Comparison of ENCODE assay signal across 1 cellular context in the genomic region with DNA sequence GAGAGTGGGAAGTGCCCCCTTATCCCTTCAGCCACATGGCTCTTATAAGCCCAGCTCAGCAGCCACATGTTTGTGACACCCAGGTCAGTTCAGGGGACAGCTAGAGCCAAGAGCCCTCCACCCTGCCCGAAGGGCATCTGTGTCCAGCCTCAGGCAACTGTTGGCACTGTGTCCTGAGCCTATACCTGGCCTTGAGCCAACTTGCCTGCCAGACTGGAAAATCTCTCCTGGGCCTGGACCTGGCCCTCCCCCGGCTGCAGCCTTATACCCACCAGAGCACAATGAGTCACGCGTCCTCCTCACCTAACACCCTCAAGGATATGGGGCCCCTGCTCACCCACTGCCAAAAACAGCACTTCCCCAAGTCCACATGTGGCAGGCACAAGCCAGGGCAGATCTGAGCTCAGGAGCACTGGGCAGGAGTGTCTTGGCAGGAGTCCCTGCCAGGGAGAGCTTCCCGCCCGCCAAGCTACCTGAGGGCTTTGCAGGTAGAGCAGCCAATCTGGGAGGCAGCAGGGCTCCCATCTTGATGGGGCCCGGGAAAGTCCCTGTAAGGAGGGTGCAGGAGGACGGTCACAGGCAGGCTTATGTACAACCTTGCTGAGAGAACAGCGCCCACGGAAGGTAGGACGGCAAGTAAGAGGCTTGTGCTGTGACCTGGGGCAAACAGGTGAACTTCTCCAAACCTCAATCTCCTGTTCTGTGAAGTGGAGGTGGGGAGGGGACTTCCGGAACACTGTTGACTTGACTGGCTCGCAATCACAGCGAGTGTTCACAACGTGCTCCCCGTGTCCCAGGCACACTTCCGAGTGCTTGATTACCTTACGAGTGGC.
A peak's percentile ranks its signal among the peaks of the same experiment; 100 is the strongest.
TF ChIP-seq lines count a peak whose summit lies in the region.

No MANE protein-coding gene starts in this region.

TF ChIP-seq in HepG2, 621 proteins besides CTCF, POLR2A, EP300 and RAD21 (continued from another document):
- no peak for TF ChIP-seq MAZ (IDR thresholded peaks at IDR 0.05; ENCODE audit: borderline replicate concordance, low read depth, low read length)
- peak; percentile 48; the same call in 1 of the 2 replicates for TF ChIP-seq MAZ (CRISPR knock-in tag; IDR thresholded peaks at IDR 0.05; ENCODE audit: low read depth)
- peak; percentile 22; the same call in 1 of the 2 replicates for TF ChIP-seq ZNF556 (CRISPR knock-in tag; IDR thresholded peaks at IDR 0.05; ENCODE audit: borderline replicate concordance)
- TF ChIP-seq ELF3 (CRISPR knock-in tag; IDR thresholded peaks at IDR 0.05) = peak; percentile 12; the same call in 1 of the 2 replicates
- TF ChIP-seq, protein P1, sequence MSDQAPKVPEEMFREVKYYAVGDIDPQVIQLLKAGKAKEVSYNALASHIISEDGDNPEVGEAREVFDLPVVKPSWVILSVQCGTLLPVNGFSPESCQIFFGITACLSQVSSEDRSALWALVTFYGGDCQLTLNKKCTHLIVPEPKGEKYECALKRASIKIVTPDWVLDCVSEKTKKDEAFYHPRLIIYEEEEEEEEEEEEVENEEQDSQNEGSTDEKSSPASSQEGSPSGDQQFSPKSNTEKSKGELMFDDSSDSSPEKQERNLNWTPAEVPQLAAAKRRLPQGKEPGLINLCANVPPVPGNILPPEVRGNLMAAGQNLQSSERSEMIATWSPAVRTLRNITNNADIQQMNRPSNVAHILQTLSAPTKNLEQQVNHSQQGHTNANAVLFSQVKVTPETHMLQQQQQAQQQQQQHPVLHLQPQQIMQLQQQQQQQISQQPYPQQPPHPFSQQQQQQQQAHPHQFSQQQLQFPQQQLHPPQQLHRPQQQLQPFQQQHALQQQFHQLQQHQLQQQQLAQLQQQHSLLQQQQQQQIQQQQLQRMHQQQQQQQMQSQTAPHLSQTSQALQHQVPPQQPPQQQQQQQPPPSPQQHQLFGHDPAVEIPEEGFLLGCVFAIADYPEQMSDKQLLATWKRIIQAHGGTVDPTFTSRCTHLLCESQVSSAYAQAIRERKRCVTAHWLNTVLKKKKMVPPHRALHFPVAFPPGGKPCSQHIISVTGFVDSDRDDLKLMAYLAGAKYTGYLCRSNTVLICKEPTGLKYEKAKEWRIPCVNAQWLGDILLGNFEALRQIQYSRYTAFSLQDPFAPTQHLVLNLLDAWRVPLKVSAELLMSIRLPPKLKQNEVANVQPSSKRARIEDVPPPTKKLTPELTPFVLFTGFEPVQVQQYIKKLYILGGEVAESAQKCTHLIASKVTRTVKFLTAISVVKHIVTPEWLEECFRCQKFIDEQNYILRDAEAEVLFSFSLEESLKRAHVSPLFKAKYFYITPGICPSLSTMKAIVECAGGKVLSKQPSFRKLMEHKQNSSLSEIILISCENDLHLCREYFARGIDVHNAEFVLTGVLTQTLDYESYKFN (CRISPR knock-in tag; conservative IDR thresholded peaks at IDR 0.05) = 0 out of 2 replicates have a peak, but pooled peaks have one; percentile 36
- no peak for TF ChIP-seq YEATS4 (CRISPR knock-in tag; IDR thresholded peaks at IDR 0.05; ENCODE audit: borderline replicate concordance)
- no peak for TF ChIP-seq LCORL (IDR thresholded peaks at IDR 0.05)
- peak; percentile 34; the same call in 1 of the 2 replicates for TF ChIP-seq LCORL (CRISPR knock-in tag; IDR thresholded peaks at IDR 0.05)
- TF ChIP-seq, protein P2, sequence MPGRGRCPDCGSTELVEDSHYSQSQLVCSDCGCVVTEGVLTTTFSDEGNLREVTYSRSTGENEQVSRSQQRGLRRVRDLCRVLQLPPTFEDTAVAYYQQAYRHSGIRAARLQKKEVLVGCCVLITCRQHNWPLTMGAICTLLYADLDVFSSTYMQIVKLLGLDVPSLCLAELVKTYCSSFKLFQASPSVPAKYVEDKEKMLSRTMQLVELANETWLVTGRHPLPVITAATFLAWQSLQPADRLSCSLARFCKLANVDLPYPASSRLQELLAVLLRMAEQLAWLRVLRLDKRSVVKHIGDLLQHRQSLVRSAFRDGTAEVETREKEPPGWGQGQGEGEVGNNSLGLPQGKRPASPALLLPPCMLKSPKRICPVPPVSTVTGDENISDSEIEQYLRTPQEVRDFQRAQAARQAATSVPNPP (CRISPR knock-in tag; IDR thresholded peaks at IDR 0.05) = 0 out of 2 replicates have a peak, but pooled peaks have one; percentile 35
- TF ChIP-seq, protein P3, sequence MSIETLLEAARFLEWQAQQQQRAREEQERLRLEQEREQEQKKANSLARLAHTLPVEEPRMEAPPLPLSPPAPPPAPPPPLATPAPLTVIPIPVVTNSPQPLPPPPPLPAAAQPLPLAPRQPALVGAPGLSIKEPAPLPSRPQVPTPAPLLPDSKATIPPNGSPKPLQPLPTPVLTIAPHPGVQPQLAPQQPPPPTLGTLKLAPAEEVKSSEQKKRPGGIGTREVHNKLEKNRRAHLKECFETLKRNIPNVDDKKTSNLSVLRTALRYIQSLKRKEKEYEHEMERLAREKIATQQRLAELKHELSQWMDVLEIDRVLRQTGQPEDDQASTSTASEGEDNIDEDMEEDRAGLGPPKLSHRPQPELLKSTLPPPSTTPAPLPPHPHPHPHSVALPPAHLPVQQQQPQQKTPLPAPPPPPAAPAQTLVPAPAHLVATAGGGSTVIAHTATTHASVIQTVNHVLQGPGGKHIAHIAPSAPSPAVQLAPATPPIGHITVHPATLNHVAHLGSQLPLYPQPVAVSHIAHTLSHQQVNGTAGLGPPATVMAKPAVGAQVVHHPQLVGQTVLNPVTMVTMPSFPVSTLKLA (IDR thresholded peaks at IDR 0.05) = peak; percentile 88
- TF ChIP-seq ZNF263 (CRISPR knock-in tag; IDR thresholded peaks at IDR 0.05) = peak; percentile 96
- TF ChIP-seq, protein P4, sequence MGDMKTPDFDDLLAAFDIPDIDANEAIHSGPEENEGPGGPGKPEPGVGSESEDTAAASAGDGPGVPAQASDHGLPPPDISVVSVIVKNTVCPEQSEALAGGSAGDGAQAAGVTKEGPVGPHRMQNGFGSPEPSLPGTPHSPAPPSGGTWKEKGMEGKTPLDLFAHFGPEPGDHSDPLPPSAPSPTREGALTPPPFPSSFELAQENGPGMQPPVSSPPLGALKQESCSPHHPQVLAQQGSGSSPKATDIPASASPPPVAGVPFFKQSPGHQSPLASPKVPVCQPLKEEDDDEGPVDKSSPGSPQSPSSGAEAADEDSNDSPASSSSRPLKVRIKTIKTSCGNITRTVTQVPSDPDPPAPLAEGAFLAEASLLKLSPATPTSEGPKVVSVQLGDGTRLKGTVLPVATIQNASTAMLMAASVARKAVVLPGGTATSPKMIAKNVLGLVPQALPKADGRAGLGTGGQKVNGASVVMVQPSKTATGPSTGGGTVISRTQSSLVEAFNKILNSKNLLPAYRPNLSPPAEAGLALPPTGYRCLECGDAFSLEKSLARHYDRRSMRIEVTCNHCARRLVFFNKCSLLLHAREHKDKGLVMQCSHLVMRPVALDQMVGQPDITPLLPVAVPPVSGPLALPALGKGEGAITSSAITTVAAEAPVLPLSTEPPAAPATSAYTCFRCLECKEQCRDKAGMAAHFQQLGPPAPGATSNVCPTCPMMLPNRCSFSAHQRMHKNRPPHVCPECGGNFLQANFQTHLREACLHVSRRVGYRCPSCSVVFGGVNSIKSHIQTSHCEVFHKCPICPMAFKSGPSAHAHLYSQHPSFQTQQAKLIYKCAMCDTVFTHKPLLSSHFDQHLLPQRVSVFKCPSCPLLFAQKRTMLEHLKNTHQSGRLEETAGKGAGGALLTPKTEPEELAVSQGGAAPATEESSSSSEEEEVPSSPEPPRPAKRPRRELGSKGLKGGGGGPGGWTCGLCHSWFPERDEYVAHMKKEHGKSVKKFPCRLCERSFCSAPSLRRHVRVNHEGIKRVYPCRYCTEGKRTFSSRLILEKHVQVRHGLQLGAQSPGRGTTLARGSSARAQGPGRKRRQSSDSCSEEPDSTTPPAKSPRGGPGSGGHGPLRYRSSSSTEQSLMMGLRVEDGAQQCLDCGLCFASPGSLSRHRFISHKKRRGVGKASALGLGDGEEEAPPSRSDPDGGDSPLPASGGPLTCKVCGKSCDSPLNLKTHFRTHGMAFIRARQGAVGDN (CRISPR knock-in tag; IDR thresholded peaks at IDR 0.05) = peak; percentile 65
- no peak for TF ChIP-seq SMC3 (IDR thresholded peaks at IDR 0.05; ENCODE audit: low read length)
- TF ChIP-seq NR2F6 (IDR thresholded peaks at IDR 0.05) = no peak
- TF ChIP-seq NR2F6 (CRISPR knock-in tag; IDR thresholded peaks at IDR 0.05) = 0 out of 2 replicates have a peak, but pooled peaks have one; percentile 7
- peak; percentile 71 for TF ChIP-seq ZEB1 (IDR thresholded peaks at IDR 0.05; ENCODE audit: insufficient replicate concordance, low read depth)
